In genomic region chr3:28800203-28800602, GRCh38 we compare ENCODE assay signal across 22 cellular contexts.
DNase-seq lines count a peak whose midpoint lies in the region; ATAC-seq, FAIRE-seq and TF ChIP-seq lines count a peak whose summit lies in the region.
"Had no signal": no experiment of that assay in that cellular context is flagged by ENCODE, and none has a peak within 500 bp of the region (broad histone marks: within the 10 kb centered on the region; RNA-seq: fewer than 3 reads in every experiment).

No MANE protein-coding gene starts in this region.

- H3F3A ChIP-seq in neural progenitor cell (ENCODE audit: low read depth), result no peaks in the 10 kb centered on the region

- H3K27me3 ChIP-seq in GM12878 (replicated peaks in 1 of 2; ENCODE audit: control insufficient read depth in 2 of 2, insufficient read depth in 2 of 2, low read length in 1 of 2) (no peaks in the 10 kb centered on the region), neural progenitor cell (no peaks in the 10 kb centered on the region)
- H3K27me3 ChIP-seq: BLaER1 treated with 17β-estradiol and CSF1 and Interleukin-3, amounts not matched to agents 10 nM and 100 nM had no signal

- H4K20me1 ChIP-seq in GM12878 (ENCODE audit: control insufficient read depth, insufficient read depth) (no peaks in the 10 kb centered on the region), neural progenitor cell (ENCODE audit: low read depth) (no peaks in the 10 kb centered on the region)
- H4K20me1 ChIP-seq: BLaER1 treated with 17β-estradiol and CSF1 and Interleukin-3, amounts not matched to agents 10 nM and 100 nM had no signal

- no peak for FAIRE-seq in GM12878 (lab: Jason Lieb, UNC)
- FAIRE-seq: A549, D721Med, G401.6, GM12892, GM18507 had no signal

- no peak overlapping the region for H3K4me3 Mint-ChIP-seq in neural progenitor cell
- H3K4me3 Mint-ChIP-seq: B cell; CD4-positive, alpha-beta T cell; CD8-positive, alpha-beta T cell had no signal

- H3K9me3 ChIP-seq in GM12878 (replicated peaks; ENCODE audit: control insufficient read depth, insufficient read depth, low read length) (no peaks in the 10 kb centered on the region), neural progenitor cell (ENCODE audit: low read depth) (no peaks in the 10 kb centered on the region)
- H3K9me3 ChIP-seq: A549; BLaER1 treated with 17β-estradiol and CSF1 and Interleukin-3, amounts not matched to agents 10 nM and 100 nM; Caco-2 had no signal

- no peaks in the 10 kb centered on the region for H3K9me3 Mint-ChIP-seq in neural progenitor cell
- H3K9me3 Mint-ChIP-seq: CD4-positive, alpha-beta T cell; CD8-positive, alpha-beta T cell had no signal

- no TSS peak for BruUV-seq in GM12878 (replicated peaks; lab: Mats Ljungman, UMichigan)

- TF ChIP-seq EP300 in GM12878 (IDR thresholded peaks at IDR 0.05; ENCODE audit: borderline replicate concordance in 1 of 2, control insufficient read depth in 1 of 2, low read depth in 2 of 2, low read length in 2 of 2), result no peak

- TF ChIP-seq POLR2A in GM12878 (IDR thresholded peaks at IDR 0.05; ENCODE audit: low read depth, low read length), result no peak
- no peak for TF ChIP-seq POLR2A in lower leg skin (IDR thresholded peaks at IDR 0.05)

- CTCF ChIA-PET in GM12878 (lab: Yijun Ruan, JAX), result no interaction called here

- TF ChIP-seq RAD21 in GM12878 (IDR thresholded peaks at IDR 0.05; ENCODE audit: insufficient read depth, low read depth, low read length), result no peak

- no peak overlapping the region for H3K4me3 ChIP-seq in GM12878
- no peak overlapping the region for H3K4me3 ChIP-seq in neural progenitor cell
- no peak overlapping the region for H3K4me3 ChIP-seq in lower leg skin (ENCODE audit: low read depth, poor library complexity, severe bottlenecking)
- H3K4me3 ChIP-seq: A549; BLaER1 treated with 17β-estradiol and CSF1 and Interleukin-3, amounts not matched to agents 10 nM and 100 nM had no signal

- H3K27ac ChIP-seq in GM12878 (ENCODE audit: control insufficient read depth, insufficient read depth) (no peak overlapping the region), neural progenitor cell (no peak overlapping the region)
- H3K27ac ChIP-seq: 22Rv1; A549; BLaER1 treated with 17β-estradiol and CSF1 and Interleukin-3, amounts not matched to agents 10 nM and 100 nM; C4-2B had no signal

- WGBS in GM12878 (ENCODE audit: insufficient coverage, insufficient replicate concordance, low lambda C conversion rate, missing lambda C conversion rate), result 0% methylated on average over 1 of the region's 1 CpG
- WGBS in lower leg skin, 2 donors, result 90 to 94% methylated on average over 1 of the region's 1 CpG

- in situ Hi-C loops in GM12878 (cut with MboI), result no loop called here

- SMC1A ChIA-PET in GM12878 (lab: Charles Lee; ENCODE audit: uncharacterized antibody, unreplicated experiment), result no interaction called here

- DNase-seq in NCI-H82 (lab: John Stamatoyannopoulos, UW), result peak; percentile 16
- no peak for DNase-seq in NCI-H82 treated with DMSO at 0.1 percent for 48 hours (lab: John Stamatoyannopoulos, UW; ENCODE audit: unreplicated experiment)
- DNase-seq in GM12878 (ENCODE audit: low read depth, low spot score), result no peak
- peak; percentile 11 for DNase-seq in neural progenitor cell (ENCODE audit: low spot score)
- no peak for DNase-seq in lower leg skin (ENCODE audit: low spot score in 2 of 2)
- DNase-seq: AML-193; Caco-2; Calu3; CD4-positive, alpha-beta T cell; CD8-positive, alpha-beta T cell; DMS79 treated with DMSO at 0.1 percent for 48 hours; GF-D8 had no signal

- H3K4me1 Mint-ChIP-seq in neural progenitor cell, result no peaks in the 10 kb centered on the region
- H3K4me1 Mint-ChIP-seq: B cell had no signal

- H3K79me2 ChIP-seq in GM12878 (ENCODE audit: control insufficient read depth, insufficient read depth, low read length) (no peaks in the 10 kb centered on the region), neural progenitor cell (ENCODE audit: low read depth) (no peaks in the 10 kb centered on the region)

- ATAC-seq in GM12878 (peak; percentile 37; the same call in 1 of the 3 replicates), HG03442 (IDR thresholded peaks at IDR 0.05; ENCODE audit: unreplicated experiment) (no peak)
- ATAC-seq: A549; CD8-positive, alpha-beta T cell had no signal

- H3K9ac ChIP-seq in GM12878 (ENCODE audit: control insufficient read depth, insufficient read depth, low read length) (no peak overlapping the region), neural progenitor cell (no peak overlapping the region)
- H3K9ac ChIP-seq: BLaER1 treated with 17β-estradiol and CSF1 and Interleukin-3, amounts not matched to agents 10 nM and 100 nM had no signal

- no peak overlapping the region for H3K4me2 ChIP-seq in GM12878 (ENCODE audit: control insufficient read depth, insufficient read depth)
- H3K4me2 ChIP-seq in neural progenitor cell, result no peak overlapping the region
- H3K4me2 ChIP-seq: A549; BLaER1 treated with 17β-estradiol and CSF1 and Interleukin-3, amounts not matched to agents 10 nM and 100 nM had no signal

- intact Hi-C loops in GM12878 (cut with micrococcal nuclease; ENCODE audit: unreplicated experiment) (no loop called here), lower leg skin (cut with DNase I; ENCODE audit: low total_unique reads) (no loop called here)

- H2AFZ ChIP-seq in GM12878 (ENCODE audit: control insufficient read depth, low read depth, low read length) (no peak overlapping the region), neural progenitor cell (replicated peaks) (no peak overlapping the region)

- no peaks in the 10 kb centered on the region for H3K36me3 Mint-ChIP-seq in neural progenitor cell
- H3K36me3 Mint-ChIP-seq: CD8-positive, alpha-beta T cell had no signal

- H3K36me3 ChIP-seq in GM12878 (ENCODE audit: control insufficient read depth in 2 of 2, insufficient read depth in 2 of 2, low read length in 1 of 2) (no peaks in the 10 kb centered on the region), neural progenitor cell (no peaks in the 10 kb centered on the region)
- H3K36me3 ChIP-seq: BLaER1 treated with 17β-estradiol and CSF1 and Interleukin-3, amounts not matched to agents 10 nM and 100 nM had no signal

- no peak overlapping the region for H3K27ac Mint-ChIP-seq in neural progenitor cell
- H3K27ac Mint-ChIP-seq: B cell; CD4-positive, alpha-beta T cell; CD8-positive, alpha-beta T cell had no signal

- no peaks in the 10 kb centered on the region for H3K4me1 ChIP-seq in GM12878 (ENCODE audit: control insufficient read depth, insufficient read depth, low read length)
- no peaks in the 10 kb centered on the region for H3K4me1 ChIP-seq in neural progenitor cell
- H3K4me1 ChIP-seq: A549, Caco-2 had no signal

- POLR2A ChIA-PET in GM12878 (lab: Charles Lee), result no interaction called here

- no peaks in the 10 kb centered on the region for H3K27me3 Mint-ChIP-seq in neural progenitor cell (ENCODE audit: insufficient read depth, low read depth)
- H3K27me3 Mint-ChIP-seq: B cell; CD4-positive, alpha-beta T cell had no signal

- TF ChIP-seq CTCF in GM12878 (IDR thresholded peaks at IDR 0.05 in 2 of 3, conservative IDR thresholded peaks at IDR 0.05 in 1 of 3; ENCODE audit: control insufficient read depth in 2 of 3, extremely low read depth in 1 of 3, insufficient read depth in 1 of 3, low read depth in 3 of 3, low read length in 3 of 3), result no peak
- TF ChIP-seq CTCF in neural progenitor cell (IDR thresholded peaks at IDR 0.05), result no peak
- no peak for TF ChIP-seq CTCF in lower leg skin (IDR thresholded peaks at IDR 0.05)

- RAD21 ChIA-PET in GM12878 (lab: Charles Lee; ENCODE audit: unreplicated experiment), result no interaction called here

TF ChIP-seq in GM12878, 131 proteins besides CTCF, POLR2A, EP300 and RAD21:
- TF ChIP-seq GATAD2B (conservative IDR thresholded peaks at IDR 0.05; ENCODE audit: low read depth) (no peak), IRF5 (IDR thresholded peaks at IDR 0.05; ENCODE audit: borderline replicate concordance) (no peak), TBL1XR1 (IDR thresholded peaks at IDR 0.05; ENCODE audit: low read depth, low read length) (no peak), EZH2 (IDR thresholded peaks at IDR 0.05; ENCODE audit: borderline replicate concordance, control insufficient read depth, low read depth, low read length) (no peak), KDM1A (IDR thresholded peaks at IDR 0.05; ENCODE audit: borderline replicate concordance) (no peak), CREM (IDR thresholded peaks at IDR 0.05; ENCODE audit: low read depth) (no peak), YBX1 (IDR thresholded peaks at IDR 0.05) (no peak), SKIL (IDR thresholded peaks at IDR 0.05; ENCODE audit: low read depth, poor library complexity, severe bottlenecking) (no peak)

Comparison
In these comparisons a context has a peak if more than half of its experiments do, and no peak if none do; other contexts are left out.
1. DNase-seq: peak in NCI-H82 (single experiment) and neural progenitor cell (single experiment); none in NCI-H82 treated with DMSO at 0.1 percent for 48 hours (single experiment), GM12878 (single experiment) and lower leg skin (0 of 2).